In genomic region chr6:38172739-38173415, GRCh38 we compare ENCODE assay signal across 20 cellular contexts.
"Had no signal": no experiment of that assay in that cellular context is flagged by ENCODE, and none has a peak within 500 bp of the region (broad histone marks: within the 10 kb centered on the region; RNA-seq: fewer than 3 reads in every experiment).

No MANE protein-coding gene starts in this region.

- H3K27ac Mint-ChIP-seq: activated CD4-positive, alpha-beta memory T cell treated with anti-CD3 and anti-CD28 coated beads for 36 hours; activated CD8-positive, alpha-beta memory T cell treated with anti-CD3 and anti-CD28 coated beads, Interleukin-2, amount 10 ng/mL, durations not matched to agents 7 days and 5 days; activated naive CD8-positive, alpha-beta T cell; T-cell had no signal

- H3K4me1 Mint-ChIP-seq: activated CD8-positive, alpha-beta memory T cell treated with anti-CD3 and anti-CD28 coated beads, Interleukin-2, amount 10 ng/mL, durations not matched to agents 7 days and 5 days had no signal

- H3K27me3 Mint-ChIP-seq: activated CD4-positive, alpha-beta memory T cell treated with anti-CD3 and anti-CD28 coated beads for 36 hours; activated CD8-positive, alpha-beta memory T cell treated with anti-CD3 and anti-CD28 coated beads, Interleukin-2, amount 10 ng/mL, durations not matched to agents 7 days and 5 days; activated naive CD8-positive, alpha-beta T cell; T-cell had no signal

- H3K4me3 Mint-ChIP-seq: activated CD4-positive, alpha-beta memory T cell treated with anti-CD3 and anti-CD28 coated beads for 36 hours; activated CD8-positive, alpha-beta memory T cell treated with anti-CD3 and anti-CD28 coated beads, Interleukin-2, amount 10 ng/mL, durations not matched to agents 7 days and 5 days; activated naive CD8-positive, alpha-beta T cell; immature natural killer cell; T-cell had no signal

- H3K27me3 ChIP-seq: spleen had no signal

- DNase-seq: activated CD8-positive, alpha-beta memory T cell treated with anti-CD3 and anti-CD28 coated beads, Interleukin-2, amount 10 ng/mL, durations not matched to agents 7 days and 5 days; activated effector memory CD4-positive, alpha-beta T cell treated with Interleukin-2 at 50 U/mL for 16 hours; activated T-cell treated with anti-CD3 and anti-CD28 coated beads, Interleukin-2, amount 50 U/mL, for 1 hour; amniotic stem cell; central memory CD4-positive, alpha-beta T cell; effector CD4-positive, alpha-beta T cell; foreskin melanocyte; immature natural killer cell; mammary epithelial cell; psoas muscle; SK-N-SH; spleen; T-cell; T1000 had no signal

- H3K9me3 Mint-ChIP-seq: activated CD4-positive, alpha-beta memory T cell treated with anti-CD3 and anti-CD28 coated beads for 36 hours; immature natural killer cell; T-cell had no signal

- H3K4me1 ChIP-seq: psoas muscle, spleen had no signal

- H3K9me3 ChIP-seq: psoas muscle, SK-N-SH, spleen, thoracic aorta had no signal

- H3K4me2 ChIP-seq: SK-N-SH had no signal

- H3K36me3 ChIP-seq: thoracic aorta had no signal

- H3K4me3 ChIP-seq: coronary artery, psoas muscle, spleen, thoracic aorta had no signal

- H3K27ac ChIP-seq: coronary artery, psoas muscle, spleen, thoracic aorta, VCaP had no signal

- ATAC-seq: activated CD8-positive, alpha-beta memory T cell treated with anti-CD3 and anti-CD28 coated beads, Interleukin-2, amount 10 ng/mL, durations not matched to agents 7 days and 5 days; psoas muscle; sciatic nerve; T-cell had no signal

- H3K36me3 Mint-ChIP-seq: activated CD4-positive, alpha-beta memory T cell treated with anti-CD3 and anti-CD28 coated beads for 36 hours; activated CD8-positive, alpha-beta memory T cell treated with anti-CD3 and anti-CD28 coated beads, Interleukin-2, amount 10 ng/mL, durations not matched to agents 7 days and 5 days had no signal

- H3K9me2 ChIP-seq: SK-N-SH had no signal
